21 cellular contexts compared by ENCODE assay signal in the genomic region with DNA sequence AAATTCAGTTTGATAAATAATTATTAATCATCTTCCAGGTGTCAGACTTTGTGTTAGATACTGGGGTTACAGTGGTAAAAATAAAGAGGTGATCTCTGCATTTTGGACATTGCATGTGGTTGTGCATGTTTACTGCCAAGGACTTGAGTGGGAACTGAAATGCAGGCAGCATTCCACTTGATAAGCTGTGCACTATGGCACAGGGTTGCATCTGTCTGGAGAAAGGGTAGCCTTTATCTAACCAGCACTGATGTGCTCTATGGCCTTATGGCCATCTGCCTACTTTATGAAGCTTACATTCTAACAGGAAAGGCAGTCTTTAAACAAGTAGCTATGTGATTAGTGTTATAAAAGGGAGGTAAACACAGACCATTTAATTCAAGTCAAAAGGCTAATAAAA. TPM values are rescaled to one million over a fixed set of nuclear protein-coding genes. Genes with fewer than 3 reads are reported as not detected.
DNase-seq lines count a peak whose midpoint lies in the region; TF ChIP-seq lines count a peak whose summit lies in the region.
"Had no signal": no experiment of that assay in that cellular context is flagged by ENCODE, and none has a peak within 500 bp of the region (broad histone marks: within the 10 kb centered on the region; RNA-seq: fewer than 3 reads in every experiment).

No MANE protein-coding gene starts in this region.

- H3K36me3 ChIP-seq in left ventricle myocardium inferior (no peaks in the 10 kb centered on the region), neuron (ENCODE audit: insufficient read depth, low read length) (no peaks in the 10 kb centered on the region), Karpas-422 (ENCODE audit: insufficient read depth, low read length) (no peaks in the 10 kb centered on the region)

- no peak for TF ChIP-seq CTCF in left ventricle myocardium inferior (IDR thresholded peaks at IDR 0.05; ENCODE audit: borderline replicate concordance)
- no peak for TF ChIP-seq CTCF in GM10266 (IDR thresholded peaks at IDR 0.05; ENCODE audit: control insufficient read depth, insufficient read depth, low read depth, missing control alignments)

- no peak overlapping the region for H3K9ac ChIP-seq in Karpas-422 (ENCODE audit: low read length)

- H3K4me3 ChIP-seq in left ventricle myocardium inferior: peak overlapping the region; percentile 31
- H3K4me3 ChIP-seq in neuron (ENCODE audit: low read length): no peak overlapping the region
- H3K4me3 ChIP-seq in Karpas-422 (ENCODE audit: low read length): no peak overlapping the region

- no peak overlapping the region for H3K4me2 ChIP-seq in Karpas-422 (ENCODE audit: low read depth, low read length, poor library complexity, severe bottlenecking)

- 0 out of 2 replicates have a peak, but pooled peaks cover 3% of the 10 kb centered on the region for H3K9me2 ChIP-seq in Karpas-422 (replicated peaks; ENCODE audit: insufficient read depth, low read length)

- H3K4me1 ChIP-seq in left ventricle myocardium inferior (peaks cover 90% of the 10 kb centered on the region), neuron (ENCODE audit: insufficient read depth, low read length) (peaks cover 9% of the 10 kb centered on the region), Karpas-422 (ENCODE audit: low read length) (no peaks in the 10 kb centered on the region)

- peak overlapping the region; percentile 43 for H2AFZ ChIP-seq in neuron (ENCODE audit: low read depth, low read length)
- H2AFZ ChIP-seq in Karpas-422 (ENCODE audit: low read length): no peak overlapping the region

- intact Hi-C loops in left ventricle myocardium inferior (cut with micrococcal nuclease): no loop called here

- H3K79me2 ChIP-seq in Karpas-422 (ENCODE audit: low read length): no peaks in the 10 kb centered on the region

- no peaks in the 10 kb centered on the region for H3K9me3 ChIP-seq in left ventricle myocardium inferior (replicated peaks)
- no peaks in the 10 kb centered on the region for H3K9me3 ChIP-seq in neuron (ENCODE audit: low read length)
- H3K9me3 ChIP-seq in Karpas-422 (ENCODE audit: low read length): no peaks in the 10 kb centered on the region

- H3K27me3 ChIP-seq in left ventricle myocardium inferior (ENCODE audit: low read depth) (no peaks in the 10 kb centered on the region), neuron (ENCODE audit: insufficient read depth, low read length) (no peaks in the 10 kb centered on the region), Karpas-422 (ENCODE audit: low read length) (no peaks in the 10 kb centered on the region)

- peak; percentile 28 for DNase-seq in DMS 273 (lab: John Stamatoyannopoulos, UW; ENCODE audit: unreplicated experiment)
- peak; percentile 14 for DNase-seq in OCI-M1 (lab: John Stamatoyannopoulos, UW)
- DNase-seq in left ventricle myocardium inferior: no peak
- no peak for DNase-seq in Karpas-422
- DNase-seq in GM10266 (ENCODE audit: extremely low spot score): no peak
- DNase-seq in activated gamma-delta T cell (lab: John Stamatoyannopoulos, UW): no peak
- no peak for DNase-seq in stimulated activated CD4-positive, alpha-beta T cell treated with anti-CD3 and anti-CD28 coated beads, Interleukin-12 subunit alpha, Interleukin-12 subunit beta, amount 100 ng/mL, for 4 hours
- DNase-seq: COR-L47, DMS53, EL, GOT3, KG1, NCI-H1417, NCI-H187, NCI-H2227 treated with DMSO at 0.1 percent for 48 hours, NCI-H510A treated with DMSO at 0.1 percent for 48 hours, NCI-H774, PC-3, RPMI8226 had no signal

- no peaks in the 10 kb centered on the region for H4K20me1 ChIP-seq in Karpas-422 (ENCODE audit: insufficient read depth, low read depth, low read length)

- H3K27ac ChIP-seq in left ventricle myocardium inferior (replicated peaks) (peak overlapping the region; percentile 82), Karpas-422 (ENCODE audit: low read length) (no peak overlapping the region)

RNA-seq across cellular contexts. Expression of a gene that starts 53.0 kb away (rescaled TPM):
- 397 TPM for total RNA-seq in left ventricle myocardium inferior
- not detected in 2 replicates for total RNA-seq in Karpas-422 (2014; rRNA removed; shearing (Covaris generic); ENCODE audit: low replicate concordance)
- total RNA-seq: B cell, PC-3 had no signal

Comparison
In these comparisons a context has a peak if more than half of its experiments do, and no peak if none do; other contexts are left out.
1. DNase-seq: peak in DMS 273 (single experiment) and OCI-M1 (single experiment); none in left ventricle myocardium inferior (single experiment), Karpas-422 (single experiment), GM10266 (single experiment), activated gamma-delta T cell (single experiment) and stimulated activated CD4-positive, alpha-beta T cell treated with anti-CD3 and anti-CD28 coated beads, Interleukin-12 subunit alpha, Interleukin-12 subunit beta, amount 100 ng/mL, for 4 hours (single experiment).
2. RNA of a gene that starts 53.0 kb away (total RNA-seq): 397 TPM in left ventricle myocardium inferior (single experiment); not detected in Karpas-422; every median in the first group is over 100 times any median in the second.